In genomic region chr1:166479052-166479631, GRCh38 we compare ENCODE assay signal across 8 cellular contexts.
DNase-seq lines count a peak whose midpoint lies in the region; ATAC-seq and TF ChIP-seq lines count a peak whose summit lies in the region.

No MANE protein-coding gene starts in this region.

- no peak for TF ChIP-seq EP300 in Ishikawa (IDR thresholded peaks at IDR 0.05; ENCODE audit: borderline replicate concordance)

- peak; percentile 77 for TF ChIP-seq CTCF in BE2C (IDR thresholded peaks at IDR 0.05; ENCODE audit: low read depth, low read length)

- no peaks in the 10 kb centered on the region for H3K4me1 ChIP-seq in BE2C

- ATAC-seq in GM18520 (IDR thresholded peaks at IDR 0.05; ENCODE audit: unreplicated experiment) (peak; percentile 50), SK-N-SH treated with all-trans-retinoic acid at 6 μM for 48 hours (peak; percentile 71), GM18517 (IDR thresholded peaks at IDR 0.05; ENCODE audit: unreplicated experiment) (no peak)

- peak; percentile 64 for TF ChIP-seq RAD21 in Ishikawa (IDR thresholded peaks at IDR 0.05; ENCODE audit: low read depth)

- peak; percentile 57 for DNase-seq in BE2C
- peak; percentile 52 for DNase-seq in astrocyte of the hippocampus (ENCODE audit: low read depth, low spot score)
- peak; percentile 60 for DNase-seq in islet precursor cell
- peak; percentile 45 for DNase-seq in stimulated activated CD4-positive, alpha-beta T cell treated with anti-CD3 and anti-CD28 coated beads, Interleukin-1b, Interleukin-23, amount 100 ng/mL, for 48 hours

- no peaks in the 10 kb centered on the region for H3K9me3 ChIP-seq in BE2C

- H3K36me3 ChIP-seq in BE2C = no peaks in the 10 kb centered on the region

- H3K27me3 ChIP-seq in BE2C = peaks cover 23% of the 10 kb centered on the region

- H3K4me3 ChIP-seq in BE2C (ENCODE audit: low read depth, low read length) = no peak overlapping the region

TF ChIP-seq in Ishikawa, 13 proteins besides CTCF, POLR2A, EP300 and RAD21:
- TF ChIP-seq TCF12 (IDR thresholded peaks at IDR 0.05; ENCODE audit: low read depth) (no peak), FOXM1 (IDR thresholded peaks at IDR 0.05; ENCODE audit: borderline replicate concordance, low read depth) (no peak), YY1 (IDR thresholded peaks at IDR 0.05; ENCODE audit: low read depth) (no peak), CREB1 (IDR thresholded peaks at IDR 0.05; ENCODE audit: low read depth) (no peak), EGR1 (IDR thresholded peaks at IDR 0.05) (no peak), TEAD4 (IDR thresholded peaks at IDR 0.05) (no peak), REST (IDR thresholded peaks at IDR 0.05; ENCODE audit: low read depth) (no peak), NFIC (IDR thresholded peaks at IDR 0.05) (no peak), ZBTB7A (IDR thresholded peaks at IDR 0.05; ENCODE audit: low read depth) (no peak), TAF1 (IDR thresholded peaks at IDR 0.05; ENCODE audit: low read depth) (no peak), USF1 (IDR thresholded peaks at IDR 0.05) (no peak), CEBPB (IDR thresholded peaks at IDR 0.05) (no peak), MAX (IDR thresholded peaks at IDR 0.05) (no peak)

TF ChIP-seq in SK-N-SH treated with all-trans-retinoic acid at 6 μM for 48 hours, 23 proteins besides CTCF, POLR2A, EP300 and RAD21:
- TF ChIP-seq CSDC2 (CRISPR knock-in tag; IDR thresholded peaks at IDR 0.05) (no peak), TSHZ2 (CRISPR knock-in tag; IDR thresholded peaks at IDR 0.05) (no peak), ZNF565 (CRISPR knock-in tag; conservative IDR thresholded peaks at IDR 0.05; ENCODE audit: low read depth) (no peak), TCF4 (CRISPR knock-in tag; IDR thresholded peaks at IDR 0.05; ENCODE audit: borderline replicate concordance) (no peak), ZFP30 (CRISPR knock-in tag; IDR thresholded peaks at IDR 0.05) (no peak), TOX (CRISPR knock-in tag; IDR thresholded peaks at IDR 0.05; ENCODE audit: borderline replicate concordance) (no peak)
